12 cellular contexts compared by ENCODE assay signal in the genomic region with DNA sequence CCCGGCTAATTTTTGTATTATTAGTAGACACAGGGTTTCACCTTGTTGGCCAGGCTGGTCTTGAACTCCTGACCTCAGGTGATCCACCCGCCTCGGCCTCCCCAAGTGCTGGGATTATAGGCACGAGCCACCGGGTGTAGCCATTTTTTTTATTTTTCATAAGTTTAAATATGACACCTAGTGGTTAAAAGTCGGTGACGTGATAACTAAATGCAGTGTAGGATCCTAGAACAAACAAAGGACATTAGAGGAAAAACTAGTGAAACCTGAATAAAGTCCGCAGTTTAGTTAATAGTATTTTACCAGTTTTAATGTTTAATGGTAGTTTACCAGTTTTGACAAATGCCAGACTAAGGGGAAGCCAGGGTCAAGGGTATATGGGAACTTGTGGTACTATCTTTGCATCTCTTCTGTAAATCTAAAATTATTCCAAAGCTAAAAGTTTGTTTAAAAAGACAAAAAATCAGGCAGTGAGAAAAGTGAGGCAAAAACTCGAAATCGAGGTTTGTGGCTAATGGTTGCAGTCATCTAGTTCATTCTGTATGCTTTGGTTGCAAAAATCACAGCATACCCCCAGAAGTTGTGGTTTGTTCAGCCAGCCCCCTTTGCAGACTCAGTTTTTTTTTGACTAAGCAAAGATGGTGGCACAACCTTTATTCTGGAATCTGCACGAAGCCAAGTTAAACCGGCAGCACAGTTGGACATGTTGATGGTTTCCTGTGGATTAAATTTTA. TPM values are rescaled to one million over a fixed set of nuclear protein-coding genes. Genes with fewer than 3 reads are reported as not detected.
DNase-seq lines count a peak whose midpoint lies in the region; ATAC-seq and TF ChIP-seq lines count a peak whose summit lies in the region.
"Had no signal": no experiment of that assay in that cellular context is flagged by ENCODE, and none has a peak within 500 bp of the region (broad histone marks: within the 10 kb centered on the region; RNA-seq: fewer than 3 reads in every experiment).

No MANE protein-coding gene starts in this region.

- H3K4me1 ChIP-seq in BLaER1 (peaks cover 63% of the 10 kb centered on the region), right lobe of liver (peaks cover 0 to 34% (median 16%) of the 10 kb centered on the region in 4 donors)

- DNase-seq in ELR (ENCODE audit: low read depth): peak; percentile 24
- no peak for DNase-seq in right lobe of liver
- no peak for DNase-seq in hepatic stellate cell (ENCODE audit: low spot score)
- DNase-seq in OCI-M2 (lab: John Stamatoyannopoulos, UW; ENCODE audit: unreplicated experiment): no peak
- DNase-seq in NCI-H2029 treated with DMSO at 0.1 percent for 48 hours (lab: John Stamatoyannopoulos, UW): no peak
- DNase-seq: COR-L47, NCI-H82 had no signal

- WGBS in right lobe of liver (ENCODE audit: insufficient coverage, low coverage, low lambda C conversion rate, missing lambda C conversion rate): 42% methylated on average over 12 of the region's 12 CpGs

- no peak for ATAC-seq in right lobe of liver
- no peak for ATAC-seq in GM21423 (IDR thresholded peaks at IDR 0.05; ENCODE audit: unreplicated experiment)

- no peak overlapping the region for H2AFZ ChIP-seq in SU-DHL-6 (ENCODE audit: low read depth, low read length, severe bottlenecking)

- H4K20me1 ChIP-seq in BLaER1: no peaks in the 10 kb centered on the region
- no peaks in the 10 kb centered on the region for H4K20me1 ChIP-seq in SU-DHL-6 (ENCODE audit: low read depth, low read length)

- no peak for TF ChIP-seq CTCF in SU-DHL-6 (IDR thresholded peaks at IDR 0.05; ENCODE audit: insufficient read depth, low read length, poor library complexity, severe bottlenecking)
- peak in 2 of 4 donors; percentile 9 to 15 for TF ChIP-seq CTCF in right lobe of liver (IDR thresholded peaks at IDR 0.05)

- H3F3A ChIP-seq in SU-DHL-6 (ENCODE audit: insufficient read depth): no peaks in the 10 kb centered on the region

- H3K27ac ChIP-seq in BLaER1 (peak overlapping the region; percentile 65), SU-DHL-6 (ENCODE audit: low read depth, low read length) (no peak overlapping the region), right lobe of liver (peak overlapping the region; percentile 14 to 65 (median 37))

- H3K9me3 ChIP-seq in BLaER1: no peaks in the 10 kb centered on the region
- no peaks in the 10 kb centered on the region for H3K9me3 ChIP-seq in SU-DHL-6 (ENCODE audit: insufficient read depth, low read length)
- H3K9me3 ChIP-seq in right lobe of liver: no peaks in the 10 kb centered on the region
- H3K9me3 ChIP-seq: gastroesophageal sphincter, ovary had no signal

- H3K9ac ChIP-seq in BLaER1 (no peak overlapping the region), SU-DHL-6 (ENCODE audit: low read length) (no peak overlapping the region)

- H3K4me2 ChIP-seq in BLaER1 (peak overlapping the region; percentile 80), SU-DHL-6 (ENCODE audit: low read depth, low read length, poor library complexity, severe bottlenecking) (peak overlapping the region; percentile 42)

- H3K27me3 ChIP-seq in BLaER1 (no peaks in the 10 kb centered on the region), SU-DHL-6 (ENCODE audit: low read length) (no peaks in the 10 kb centered on the region), right lobe of liver (no peaks in the 10 kb centered on the region)
- H3K27me3 ChIP-seq: gastroesophageal sphincter, ovary had no signal

- intact Hi-C loops in right lobe of liver (cut with DNase I): no loop called here

- TF ChIP-seq POLR2A in right lobe of liver (IDR thresholded peaks at IDR 0.05): no peak

- H3K36me3 ChIP-seq in BLaER1 (peaks cover 78% of the 10 kb centered on the region), SU-DHL-6 (ENCODE audit: low read length) (no peaks in the 10 kb centered on the region), right lobe of liver (peaks cover 0 to 73% (median 39%) of the 10 kb centered on the region in 4 donors)
- H3K36me3 ChIP-seq: ovary had no signal

- no peaks in the 10 kb centered on the region for H3K79me2 ChIP-seq in SU-DHL-6 (ENCODE audit: insufficient read depth, low read length)

- no peaks in the 10 kb centered on the region for H3K9me2 ChIP-seq in SU-DHL-6 (replicated peaks; ENCODE audit: insufficient read depth, low read length)

- no peak overlapping the region for H3K4me3 ChIP-seq in BLaER1
- H3K4me3 ChIP-seq in SU-DHL-6 (ENCODE audit: insufficient read depth, low read length, poor library complexity, severe bottlenecking): no peak overlapping the region
- no peak overlapping the region for H3K4me3 ChIP-seq in right lobe of liver
- H3K4me3 ChIP-seq: gastroesophageal sphincter, ovary had no signal

RNA-seq across cellular contexts. Expression of a gene that starts 29.6 kb away (rescaled TPM):
- 100 to 1,000 TPM in 2 of 6 experiments, 10 to 100 TPM in 4; 45.0 to 124 (median 54.0) TPM for total RNA-seq in right lobe of liver

RNA-seq across cellular contexts. Expression of a gene that starts 51.6 kb away (rescaled TPM):
- total RNA-seq in right lobe of liver: 100 to 1,000 TPM in 1 of 6 experiments, 10 to 100 TPM in 5; 15.7 to 255 (median 47.2) TPM
